Comparison of ENCODE assay signal across 8 cellular contexts in the genomic region with DNA sequence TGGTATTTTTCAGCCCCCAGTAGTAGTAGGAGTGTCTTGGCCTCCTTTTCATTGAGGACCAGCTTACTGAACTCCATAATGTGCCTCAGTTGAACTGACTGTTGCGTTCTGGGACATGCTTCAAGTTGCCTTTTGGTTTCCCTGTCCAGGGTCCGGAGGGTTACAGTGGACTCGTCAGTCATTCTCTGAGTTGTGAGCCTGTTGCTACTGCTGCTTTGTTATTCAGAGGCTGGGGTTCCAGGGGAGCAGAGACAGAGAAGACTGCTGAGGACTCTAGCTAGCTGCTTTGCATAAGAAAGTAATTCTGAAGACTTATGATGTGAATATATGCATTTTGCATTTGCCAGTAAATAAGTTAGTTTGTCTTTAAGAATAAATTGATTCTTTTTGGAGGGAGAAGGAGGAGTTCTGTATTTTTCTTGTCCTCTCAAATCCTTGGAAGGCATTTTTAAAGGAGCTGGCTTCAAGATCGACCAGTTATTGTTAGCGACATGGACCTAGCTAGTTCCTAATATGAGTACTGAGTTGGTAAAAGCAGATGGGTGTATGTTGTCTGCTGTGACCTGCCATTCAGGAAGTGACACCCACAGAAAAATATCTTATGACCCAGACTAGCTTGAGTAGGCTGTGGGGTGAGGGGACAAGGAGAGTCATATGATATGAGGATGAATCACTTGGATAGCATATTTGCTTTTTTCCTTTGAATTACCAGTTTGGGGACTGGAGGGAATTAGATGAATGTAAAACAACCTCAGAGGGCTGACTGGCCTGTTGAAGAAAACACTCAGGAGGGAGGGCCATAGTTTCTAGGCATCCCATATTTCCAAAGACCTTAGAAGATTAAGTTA. TPM values are rescaled to one million over a fixed set of nuclear protein-coding genes. Genes with fewer than 3 reads are reported as not detected.
DNase-seq lines count a peak whose midpoint lies in the region; ATAC-seq and TF ChIP-seq lines count a peak whose summit lies in the region.

No MANE protein-coding gene starts in this region.

- peaks cover 59% of the 10 kb centered on the region for H3K79me2 ChIP-seq in PC-9 (ENCODE audit: low read depth)

- H3K27ac ChIP-seq in PC-9 (peak overlapping the region; percentile 91), body of pancreas (peak overlapping the region in 1 of 4 donors; percentile 63)

- H3K27me3 ChIP-seq in PC-9 (ENCODE audit: insufficient read depth, low read depth) (no peaks in the 10 kb centered on the region), body of pancreas (no peaks in the 10 kb centered on the region)

- BruUV-seq in PC-9 (replicated peaks; lab: Mats Ljungman, UMichigan), result TSS peak; percentile 79

- 76 to 80% methylated on average over 5 of the region's 5 CpGs for WGBS in body of pancreas, 2 donors

- peak overlapping the region; percentile 29; the same call in 1 of the 2 replicates for H3K4me3 ChIP-seq in PC-9
- no peak overlapping the region for H3K4me3 ChIP-seq in body of pancreas

- H3K4me1 ChIP-seq in PC-9 (replicated peaks; ENCODE audit: insufficient read depth) (peaks cover 63% of the 10 kb centered on the region), body of pancreas (no peaks in the 10 kb centered on the region)

- peak in 2 of 3 donors; percentile 11 to 42 for TF ChIP-seq POLR2A in body of pancreas (IDR thresholded peaks at IDR 0.05)

- CTCF ChIA-PET in PC-9 (lab: Charles Lee), result interaction anchor here (0.7 kb wide), 1 partner anchor 15 kb away, joined by 12 read pairs; no protein-coding TSS in a partner anchor

- H3K9me3 ChIP-seq in PC-9 (ENCODE audit: insufficient read depth, low read depth) (no peaks in the 10 kb centered on the region), body of pancreas (no peaks in the 10 kb centered on the region)

- peaks cover 53% of the 10 kb centered on the region for H3F3A ChIP-seq in PC-9 (ENCODE audit: insufficient read depth, low read depth)

- intact Hi-C loops in PC-9 (cut with micrococcal nuclease; ENCODE audit: unreplicated experiment), result loop anchor here (1.0 to 2.0 kb wide), 2 partner anchors 8 to 74 kb away; partner anchors contain the start of gene PI4K2A
- intact Hi-C loops in body of pancreas (cut with DNase I), result no loop called here

- POLR2A ChIA-PET in PC-9 (lab: Charles Lee; ENCODE audit: unreplicated experiment), result interaction anchor here (0.6 to 1.0 kb wide), 3 partner anchors 35 to 1972 kb away, joined by 5 to 12 read pairs (median 9); partner anchors contain the start of gene SLC25A28

- peaks cover 8% of the 10 kb centered on the region for H3K36me3 ChIP-seq in PC-9 (ENCODE audit: low read depth)
- peaks cover 6 to 13% of the 10 kb centered on the region in 2 donors for H3K36me3 ChIP-seq in body of pancreas (replicated peaks in 1 of 2; ENCODE audit: insufficient read depth in 1 of 2, low read depth in 2 of 2)

- no peaks in the 10 kb centered on the region for H3K9me2 ChIP-seq in PC-9 (ENCODE audit: insufficient read depth)

- TF ChIP-seq CTCF in PC-9 (conservative IDR thresholded peaks at IDR 0.05) (no peak), body of pancreas (IDR thresholded peaks at IDR 0.05) (no peak)

- ATAC-seq in HG02852 (IDR thresholded peaks at IDR 0.05; ENCODE audit: unreplicated experiment), result peak; percentile 96
- ATAC-seq in body of pancreas, result peak; percentile 47

- H2AFZ ChIP-seq in PC-9, result peak overlapping the region; percentile 52; the same call in 1 of the 2 replicates

- H3K4me2 ChIP-seq in PC-9, result peak overlapping the region; percentile 75

- H4K20me1 ChIP-seq in PC-9 (ENCODE audit: insufficient read depth), result no peaks in the 10 kb centered on the region

- DNase-seq in NK-92 treated with Interleukin-12 subunit alpha and Interleukin-12 subunit beta, amount 100 ng/mL, for 24 hours (lab: John Stamatoyannopoulos, UW), result peak; percentile 27
- DNase-seq in NK-92 (lab: John Stamatoyannopoulos, UW; ENCODE audit: unreplicated experiment) (no peak), PC-9 (peak; percentile 49 to 93), body of pancreas (peak in 1 of 4 donors; percentile 56), iPS-NIHi7 (ENCODE audit: extremely low spot score) (peak; percentile 20), DMS 273 (lab: John Stamatoyannopoulos, UW; ENCODE audit: unreplicated experiment) (no peak)
- peak; percentile 5 to 25 for DNase-seq in stimulated activated CD8-positive, alpha-beta memory T cell treated with anti-CD3 and anti-CD28 coated beads, Interleukin-7, amount 100 ng/mL, for 48 hours (ENCODE audit: extremely low read depth in 1 of 2, low read depth in 1 of 2)

RNA-seq across cellular contexts. Expression of gene PI4K2A, which starts 8.3 kb away (rescaled TPM):
- total RNA-seq in PC-9 (2021), result 16.0 and 20.3 TPM in 2 replicates
- total RNA-seq in body of pancreas, result 1 to 10 TPM; 3.6 to 5.7 TPM

RNA-seq across cellular contexts. Expression of gene MORN4, which starts 15.5 kb away (rescaled TPM):
- total RNA-seq in PC-9 (2021) (10.0 and 10.6 TPM in 2 replicates), body of pancreas (1 to 10 TPM; 4.9 to 8.3 TPM)

RNA-seq across cellular contexts. Expression of gene AVPI1, which starts 38.3 kb away (rescaled TPM):
- total RNA-seq in PC-9 (2021), result 20.5 and 22.4 TPM in 2 replicates
- total RNA-seq in body of pancreas, result 10 to 100 TPM in 1 of 2 donors, 1 to 10 TPM in 1; 5.7 to 14.8 TPM

RNA-seq across cellular contexts. Expression of gene C10orf62, which starts 59.3 kb away (rescaled TPM):
- total RNA-seq in PC-9 (2021) (0.45 and 0.59 TPM in 2 replicates), body of pancreas (1 to 10 TPM in 1 of 2 donors, not detected in 1; 1.3 TPM)

Comparison
In these comparisons a context has a peak if more than half of its experiments do, and no peak if none do; other contexts are left out.
1. DNase-seq: peak in NK-92 treated with Interleukin-12 subunit alpha and Interleukin-12 subunit beta, amount 100 ng/mL, for 24 hours (single experiment), PC-9 (2 of 2), iPS-NIHi7 (single experiment) and stimulated activated CD8-positive, alpha-beta memory T cell treated with anti-CD3 and anti-CD28 coated beads, Interleukin-7, amount 100 ng/mL, for 48 hours (2 of 2); none in NK-92 (single experiment) and DMS 273 (single experiment).